8 cellular contexts compared by ENCODE assay signal in genomic region chr18:31555971-31556747, GRCh38. TPM values are rescaled to one million over a fixed set of nuclear protein-coding genes. Genes with fewer than 3 reads are reported as not detected.
A peak's percentile ranks its signal among the peaks of the same experiment; 100 is the strongest.
DNase-seq lines count a peak whose midpoint lies in the region; ATAC-seq lines count a peak whose summit lies in the region.

No MANE protein-coding gene starts in this region.

- no peaks in the 10 kb centered on the region for H3K9me3 ChIP-seq in Karpas-422 (ENCODE audit: low read length)

- no peak overlapping the region for H3K27ac ChIP-seq in Karpas-422 (ENCODE audit: low read length)

- H3K4me3 ChIP-seq in Karpas-422 (ENCODE audit: low read length) = no peak overlapping the region

- peak overlapping the region; percentile 45 for H3K4me2 ChIP-seq in Karpas-422 (ENCODE audit: low read depth, low read length, poor library complexity, severe bottlenecking)

- no peaks in the 10 kb centered on the region for H3K27me3 ChIP-seq in Karpas-422 (ENCODE audit: low read length)

- peak; percentile 48 for DNase-seq in Daoy (ENCODE audit: low read depth)
- DNase-seq in Karpas-422 = peak; percentile 92
- peak; percentile 81 for DNase-seq in RKO (ENCODE audit: low spot score)
- peak; percentile 82 for DNase-seq in cerebellar cortex (ENCODE audit: low spot score)
- DNase-seq in kidney tubule cell (ENCODE audit: low spot score) = peak; percentile 75
- peak; percentile 4 for DNase-seq in stimulated activated CD8-positive, alpha-beta memory T cell treated with anti-CD3 and anti-CD28 coated beads, Interleukin-15, amount 100 ng/mL, for 1 hour (ENCODE audit: low read depth)

- peaks cover 20% of the 10 kb centered on the region for H3K4me1 ChIP-seq in Karpas-422 (ENCODE audit: low read length)

- ATAC-seq in GM19468 (IDR thresholded peaks at IDR 0.05; ENCODE audit: extremely low read depth, unreplicated experiment) = peak; percentile 45
- ATAC-seq in GM19324 (IDR thresholded peaks at IDR 0.05; ENCODE audit: low FRiP score, unreplicated experiment) = no peak

- H2AFZ ChIP-seq in Karpas-422 (ENCODE audit: low read length) = peak overlapping the region; percentile 96

- H4K20me1 ChIP-seq in Karpas-422 (ENCODE audit: insufficient read depth, low read depth, low read length) = no peaks in the 10 kb centered on the region

- no peaks in the 10 kb centered on the region for H3K36me3 ChIP-seq in Karpas-422 (ENCODE audit: insufficient read depth, low read length)

- H3K9ac ChIP-seq in Karpas-422 (ENCODE audit: low read length) = peak overlapping the region; percentile 31; the same call in 1 of the 2 replicates

- H3K79me2 ChIP-seq in Karpas-422 (ENCODE audit: low read length) = no peaks in the 10 kb centered on the region

- no peaks in the 10 kb centered on the region for H3K9me2 ChIP-seq in Karpas-422 (replicated peaks; ENCODE audit: insufficient read depth, low read length)

RNA-seq across cellular contexts. Expression of gene TTR, which starts 35.5 kb away (rescaled TPM):
- not detected in 2 replicates for total RNA-seq in Daoy (2014; rRNA removed; shearing (Covaris generic))
- not detected in 2 replicates for total RNA-seq in Karpas-422 (2014; rRNA removed; shearing (Covaris generic); ENCODE audit: low replicate concordance)

RNA-seq across cellular contexts. Expression of gene DSG2, which starts 58.2 kb away (rescaled TPM):
- total RNA-seq in Daoy (2014; rRNA removed; shearing (Covaris generic)) = 22.2 and 22.3 TPM in 2 replicates
- total RNA-seq in Karpas-422 (2014; rRNA removed; shearing (Covaris generic); ENCODE audit: low replicate concordance) = not detected in 2 replicates

Comparison
In these comparisons a context has a peak if more than half of its experiments do, and no peak if none do; other contexts are left out.
1. DNase-seq: peak in every context shown above with its lines; median percentile 92 in Karpas-422; 82 in cerebellar cortex; 81 in RKO; 75 in kidney tubule cell; 48 in Daoy; 4 in stimulated activated CD8-positive, alpha-beta memory T cell treated with anti-CD3 and anti-CD28 coated beads, Interleukin-15, amount 100 ng/mL, for 1 hour.
2. RNA of gene DSG2, which starts 58.2 kb away (total RNA-seq): 22.2 to 22.3 TPM in Daoy; not detected in Karpas-422; every median in the first group is over 10 times any median in the second.